ENCODE assay signal across 8 cellular contexts in the genomic region with DNA sequence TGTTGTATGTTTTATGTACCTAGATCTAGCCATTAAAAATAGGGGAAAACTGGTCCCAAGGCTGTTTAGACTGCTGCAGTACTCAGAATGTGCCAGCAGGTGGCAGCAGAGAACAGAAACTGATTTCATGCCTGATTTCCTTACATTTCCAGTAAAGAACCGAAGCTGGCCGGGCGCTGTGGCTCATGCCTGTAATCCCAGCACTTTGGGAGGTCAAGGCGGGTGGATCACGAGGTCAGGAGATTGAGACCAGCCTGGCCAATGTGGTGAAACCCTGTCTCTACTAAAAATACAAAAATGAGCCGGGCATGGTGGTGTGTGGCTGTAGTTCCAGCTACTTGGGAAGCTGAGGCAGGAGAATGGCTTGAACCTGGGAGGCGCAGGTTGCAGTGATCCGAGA. TPM values are rescaled to one million over a fixed set of nuclear protein-coding genes. Genes with fewer than 3 reads are reported as not detected.
DNase-seq lines count a peak whose midpoint lies in the region; ATAC-seq and TF ChIP-seq lines count a peak whose summit lies in the region.
"Not testable (repeated sequence)": the region's sequence is repeated elsewhere in the genome, so short reads cannot be mapped to it uniquely, and the experiment has no call there.

No MANE protein-coding gene starts in this region.

- H3K79me2 ChIP-seq in Loucy (ENCODE audit: insufficient read depth, low read length), result not testable (repeated sequence)

- peak; percentile 87 for TF ChIP-seq CTCF in Loucy (conservative IDR thresholded peaks at IDR 0.05; ENCODE audit: low read length)

- DNase-seq in COLO668 (lab: John Stamatoyannopoulos, UW; ENCODE audit: unreplicated experiment) (peak; percentile 82), SHP77 (lab: John Stamatoyannopoulos, UW) (peak; percentile 10 to 32), erythroblast (lab: John Stamatoyannopoulos, UW) (peak; percentile 51 to 77), midbrain (lab: John Stamatoyannopoulos, UW) (peak; percentile 77)
- DNase-seq in activated T-cell treated with anti-CD3 and anti-CD28 coated beads, Interleukin-2, amount 50 U/mL, for 4 hours, result peak; percentile 73
- DNase-seq in stimulated activated CD8-positive, alpha-beta memory T cell treated with anti-CD3 and anti-CD28 coated beads, Interleukin-15, amount 100 ng/mL, for 24 hours (ENCODE audit: low read depth), result peak; percentile 62

- ATAC-seq in GM21526 (IDR thresholded peaks at IDR 0.05; ENCODE audit: low FRiP score, unreplicated experiment), result peak; percentile 61
- peak; percentile 53 to 56 for ATAC-seq in activated T-cell treated with anti-CD3 and anti-CD28 coated beads, Interleukin-2, amount 50 U/mL, for 4 hours

- H3K9me3 ChIP-seq in Loucy (ENCODE audit: insufficient read depth, low read depth, low read length), result not testable (repeated sequence)

- not testable (repeated sequence) for H4K20me1 ChIP-seq in Loucy (ENCODE audit: insufficient read depth, low read length, poor library complexity, severe bottlenecking)

- not testable (repeated sequence) for H3K4me1 Mint-ChIP-seq in activated T-cell treated with anti-CD3 and anti-CD28 coated beads, Interleukin-2, amount 50 U/mL, for 4 hours (ENCODE audit: low read depth)

- not testable (repeated sequence) for TF ChIP-seq POLR2A in erythroblast (IDR thresholded peaks at IDR 0.05; ENCODE audit: low read length)

- not testable (repeated sequence) for H3K9me3 Mint-ChIP-seq in activated T-cell treated with anti-CD3 and anti-CD28 coated beads, Interleukin-2, amount 50 U/mL, for 4 hours

- not testable (repeated sequence) for H3K9ac ChIP-seq in Loucy (ENCODE audit: low read depth, low read length, poor library complexity, severe bottlenecking)

- not testable (repeated sequence) for H3F3A ChIP-seq in Loucy (ENCODE audit: low read depth)

- H3K9me2 ChIP-seq in Loucy (replicated peaks; ENCODE audit: low read depth, low read length), result not testable (repeated sequence)

- H3K36me3 Mint-ChIP-seq in activated T-cell treated with anti-CD3 and anti-CD28 coated beads, Interleukin-2, amount 50 U/mL, for 4 hours (ENCODE audit: insufficient read depth), result not testable (repeated sequence)

- not testable (repeated sequence) for H3K36me3 ChIP-seq in Loucy (ENCODE audit: insufficient read depth, low read length)

- not testable (repeated sequence) for H3K4me3 ChIP-seq in Loucy (ENCODE audit: low read length, poor library complexity, severe bottlenecking)

- H2AFZ ChIP-seq in Loucy (ENCODE audit: low read length), result not testable (repeated sequence)

- not testable (repeated sequence) for H3K4me1 ChIP-seq in Loucy (ENCODE audit: insufficient read depth, low read length, poor library complexity, severe bottlenecking)

- not testable (repeated sequence) for H3K27me3 Mint-ChIP-seq in activated T-cell treated with anti-CD3 and anti-CD28 coated beads, Interleukin-2, amount 50 U/mL, for 4 hours (ENCODE audit: low read depth)

- H3K27me3 ChIP-seq in Loucy (ENCODE audit: insufficient read depth, low read length, poor library complexity, severe bottlenecking), result not testable (repeated sequence)

- H3K4me2 ChIP-seq in Loucy (ENCODE audit: low read depth, low read length, poor library complexity, severe bottlenecking), result not testable (repeated sequence)

- H3K4me3 Mint-ChIP-seq in activated T-cell treated with anti-CD3 and anti-CD28 coated beads, Interleukin-2, amount 50 U/mL, for 4 hours, result not testable (repeated sequence)

RNA-seq across cellular contexts. Expression of gene LMO7, which starts 59.8 kb away (rescaled TPM):
- total RNA-seq in activated T-cell treated with anti-CD3 and anti-CD28 coated beads, Interleukin-2, amount 50 U/mL, for 4 hours, result 1 to 10 TPM; 4.2 to 5.9 (median 4.3) TPM

Comparison
In these comparisons a context has a peak if more than half of its experiments do, and no peak if none do; other contexts are left out.
1. DNase-seq: peak in every context shown above with its lines; median percentile 82 in COLO668; 77 in midbrain; 73 in activated T-cell treated with anti-CD3 and anti-CD28 coated beads, Interleukin-2, amount 50 U/mL, for 4 hours; 64 in erythroblast; 62 in stimulated activated CD8-positive, alpha-beta memory T cell treated with anti-CD3 and anti-CD28 coated beads, Interleukin-15, amount 100 ng/mL, for 24 hours; 21 in SHP77.